12 cellular contexts compared by ENCODE assay signal in the genomic region with DNA sequence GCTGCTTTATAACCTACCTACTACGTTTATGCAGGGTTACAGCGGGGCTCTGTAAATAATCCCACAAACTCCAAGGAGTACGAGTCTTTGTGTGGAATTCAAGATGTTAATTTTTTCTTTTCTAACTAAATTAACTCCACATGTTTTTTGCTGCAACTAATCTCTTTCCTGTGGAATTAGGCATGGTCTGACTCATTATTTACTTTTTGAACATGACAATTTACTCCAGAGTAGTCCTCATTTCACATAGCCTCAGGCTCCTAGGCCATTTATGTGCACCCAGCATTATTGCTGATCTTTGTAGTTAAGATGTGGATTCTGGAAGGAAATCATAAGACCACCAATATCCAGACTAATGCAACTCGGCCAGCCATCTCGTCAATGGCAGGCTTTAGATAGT.
A peak's percentile ranks its signal among the peaks of the same experiment; 100 is the strongest.
DNase-seq lines count a peak whose midpoint lies in the region; ATAC-seq and TF ChIP-seq lines count a peak whose summit lies in the region.
"Had no signal": no experiment of that assay in that cellular context is flagged by ENCODE, and none has a peak within 500 bp of the region (broad histone marks: within the 10 kb centered on the region; RNA-seq: fewer than 3 reads in every experiment).

No MANE protein-coding gene starts in this region.

- H3K27me3 Mint-ChIP-seq in type B pancreatic cell: no peaks in the 10 kb centered on the region
- H3K27me3 Mint-ChIP-seq: activated CD4-positive, alpha-beta memory T cell treated with anti-CD3 and anti-CD28 coated beads for 36 hours had no signal

- no peaks in the 10 kb centered on the region for H3K36me3 Mint-ChIP-seq in type B pancreatic cell
- H3K36me3 Mint-ChIP-seq: activated CD4-positive, alpha-beta memory T cell treated with anti-CD3 and anti-CD28 coated beads for 36 hours had no signal

- H3K27ac Mint-ChIP-seq in type B pancreatic cell: no peak overlapping the region
- H3K27ac Mint-ChIP-seq: activated CD4-positive, alpha-beta memory T cell treated with anti-CD3 and anti-CD28 coated beads for 36 hours; nephron progenitor cell had no signal

- TF ChIP-seq CTCF in type B pancreatic cell (conservative IDR thresholded peaks at IDR 0.05): no peak

- DNase-seq in GM03348 (ENCODE audit: low spot score): peak; percentile 72
- DNase-seq in RPMI7951 (ENCODE audit: low read depth): peak; percentile 78
- DNase-seq in fibroblast of gingiva (ENCODE audit: low read depth): peak; percentile 83
- peak; percentile 45 for DNase-seq in stromal cell of bone marrow (ENCODE audit: low read depth)
- no peak for DNase-seq in type B pancreatic cell (ENCODE audit: extremely low spot score, unreplicated experiment)
- DNase-seq in ecto neural progenitor cell (ENCODE audit: low spot score): no peak
- DNase-seq: activated CD4-positive, alpha-beta memory T cell treated with anti-CD3 and anti-CD28 coated beads for 36 hours; activated effector memory CD4-positive, alpha-beta T cell treated with anti-CD3 and anti-CD28 coated beads, Interleukin-2, amount 50 U/mL, for 16 hours; NCI-H1092 treated with DMSO at 0.1 percent for 48 hours; NCI-H524 treated with DMSO at 0.1 percent for 48 hours; nephron progenitor cell had no signal

- no peak for ATAC-seq in HG03108 (IDR thresholded peaks at IDR 0.05; ENCODE audit: unreplicated experiment)

- peaks cover 9% of the 10 kb centered on the region for H3K9me3 Mint-ChIP-seq in type B pancreatic cell
- H3K9me3 Mint-ChIP-seq: activated CD4-positive, alpha-beta memory T cell treated with anti-CD3 and anti-CD28 coated beads for 36 hours; nephron progenitor cell had no signal

- H3K4me1 Mint-ChIP-seq in type B pancreatic cell (ENCODE audit: unreplicated experiment): peaks cover 11% of the 10 kb centered on the region
- H3K4me1 Mint-ChIP-seq: nephron progenitor cell had no signal

- no peak overlapping the region for H3K4me3 Mint-ChIP-seq in type B pancreatic cell
- H3K4me3 Mint-ChIP-seq: activated CD4-positive, alpha-beta memory T cell treated with anti-CD3 and anti-CD28 coated beads for 36 hours; nephron progenitor cell had no signal

Comparison
In these comparisons a context has a peak if more than half of its experiments do, and no peak if none do; other contexts are left out.
1. DNase-seq: peak in GM03348 (single experiment), RPMI7951 (single experiment), fibroblast of gingiva (single experiment) and stromal cell of bone marrow (single experiment); none in type B pancreatic cell (single experiment) and ecto neural progenitor cell (single experiment).